Comparison of ENCODE assay signal across 16 cellular contexts in the genomic region with DNA sequence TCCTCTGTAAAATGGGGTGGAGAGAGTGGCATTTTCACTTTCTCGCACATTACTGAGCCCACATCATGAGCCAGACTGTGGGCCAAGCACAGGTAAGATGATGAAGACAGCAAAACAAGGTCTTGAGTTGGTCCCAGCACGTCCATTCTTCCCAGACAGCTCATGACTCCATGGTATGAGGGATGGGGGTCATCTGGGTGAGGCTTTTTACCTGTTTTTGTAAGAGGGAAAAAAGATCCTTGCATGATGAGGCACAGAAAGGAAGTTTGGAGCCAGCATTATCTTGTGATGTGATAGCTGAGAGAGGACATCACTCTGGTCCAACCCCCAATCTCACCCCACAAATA.
"Had no signal": no experiment of that assay in that cellular context is flagged by ENCODE, and none has a peak within 500 bp of the region (broad histone marks: within the 10 kb centered on the region; RNA-seq: fewer than 3 reads in every experiment).

No MANE protein-coding gene starts in this region.

- H3K36me3 Mint-ChIP-seq: activated naive CD8-positive, alpha-beta T cell treated with anti-CD3 and anti-CD28 coated beads, Interleukin-2, amount 10 ng/mL, durations not matched to agents 7 days and 5 days; memory B cell had no signal

- ATAC-seq: activated T-cell treated with anti-CD3 and anti-CD28 coated beads, Interleukin-2, amount 50 U/mL, for 72 hours; left colon; SK-N-SH treated with all-trans-retinoic acid at 6 μM for 48 hours; stimulated activated naive CD8-positive, alpha-beta T cell treated with anti-CD3 and anti-CD28 coated beads, Interleukin-15, amount 100 ng/mL, for 72 hours had no signal

- H3K9me3 Mint-ChIP-seq: activated B cell treated with CpG ODN at 0.5 μM for 24 hours; activated naive CD8-positive, alpha-beta T cell treated with anti-CD3 and anti-CD28 coated beads, Interleukin-2, amount 10 ng/mL, durations not matched to agents 7 days and 5 days; activated T-cell treated with anti-CD3 and anti-CD28 coated beads, Interleukin-2, amount 50 U/mL, for 72 hours; memory B cell; nephron progenitor cell; stimulated activated naive CD8-positive, alpha-beta T cell treated with anti-CD3 and anti-CD28 coated beads, Interleukin-15, amount 100 ng/mL, for 72 hours; T-helper 1 cell treated with Interleukin-12 subunit alpha and Interleukin-12 subunit beta and Interleukin-4 antibody, amounts not matched to agents 30 μg/mL and 1 μg/mL, for 36 hours had no signal

- H3K9me3 ChIP-seq: breast epithelium, esophagus squamous epithelium had no signal

- H3K4me1 ChIP-seq: breast epithelium had no signal

- H3K4me3 Mint-ChIP-seq: activated B cell treated with CpG ODN at 0.5 μM for 24 hours; activated naive CD8-positive, alpha-beta T cell treated with anti-CD3 and anti-CD28 coated beads, Interleukin-2, amount 10 ng/mL, durations not matched to agents 7 days and 5 days; activated T-cell treated with anti-CD3 and anti-CD28 coated beads, Interleukin-2, amount 50 U/mL, for 72 hours; memory B cell; nephron progenitor cell; stimulated activated naive CD8-positive, alpha-beta T cell treated with anti-CD3 and anti-CD28 coated beads, Interleukin-15, amount 100 ng/mL, for 72 hours; T-helper 1 cell treated with Interleukin-12 subunit alpha and Interleukin-12 subunit beta and Interleukin-4 antibody, amounts not matched to agents 30 μg/mL and 1 μg/mL, for 36 hours had no signal

- DNase-seq: activated gamma-delta T cell treated with Interleukin-2 at 50 U/mL for 16 hours; activated naive CD8-positive, alpha-beta T cell treated with anti-CD3 and anti-CD28 coated beads, Interleukin-2, amount 10 ng/mL, durations not matched to agents 7 days and 5 days; activated T-cell treated with anti-CD3 and anti-CD28 coated beads, Interleukin-2, amount 50 U/mL, for 72 hours; anterior cingulate cortex; esophagus squamous epithelium; foreskin fibroblast; left colon; nephron progenitor cell; stimulated activated CD4-positive, alpha-beta T cell treated with anti-CD3 and anti-CD28 coated beads, Interleukin-15, amount 100 ng/mL, for 24 hours; stimulated activated CD4-positive, alpha-beta T cell treated with anti-CD3 and anti-CD28 coated beads, Interleukin-4, amount 100 ng/mL, for 24 hours had no signal

- H3K36me3 ChIP-seq: breast epithelium had no signal

- H3K4me3 ChIP-seq: breast epithelium, esophagus squamous epithelium had no signal

- H3K27ac Mint-ChIP-seq: activated B cell treated with CpG ODN at 0.5 μM for 24 hours; activated naive CD8-positive, alpha-beta T cell treated with anti-CD3 and anti-CD28 coated beads, Interleukin-2, amount 10 ng/mL, durations not matched to agents 7 days and 5 days; activated T-cell treated with anti-CD3 and anti-CD28 coated beads, Interleukin-2, amount 50 U/mL, for 72 hours; memory B cell; nephron progenitor cell; T-helper 1 cell treated with Interleukin-12 subunit alpha and Interleukin-12 subunit beta and Interleukin-4 antibody, amounts not matched to agents 30 μg/mL and 1 μg/mL, for 36 hours had no signal

- H3K27me3 ChIP-seq: breast epithelium, esophagus squamous epithelium had no signal
